ENCODE assay signal across 18 cellular contexts in genomic region chr3:58607816-58608215, GRCh38.
DNase-seq lines count a peak whose midpoint lies in the region; FAIRE-seq lines count a peak whose summit lies in the region.
"Had no signal": no experiment of that assay in that cellular context is flagged by ENCODE, and none has a peak within 500 bp of the region (broad histone marks: within the 10 kb centered on the region; RNA-seq: fewer than 3 reads in every experiment).

No MANE protein-coding gene starts in this region.

- in situ Hi-C loops in ACHN (cut with HindIII; ENCODE audit: low pct_ligation_motif_present, low pct_unique_long_range_greater_than_20kb, low sequenced_read_pairs), result no loop called here

- FAIRE-seq in GM18507 (lab: Jason Lieb, UNC) (peak; percentile 15), RCC 7860 (lab: Jason Lieb, UNC) (peak; percentile 98)

- DNase-seq in ACHN (peak; percentile 68), GM18507 (ENCODE audit: extremely low spot score, insufficient read length, low read depth) (no peak), RCC 7860 (ENCODE audit: low spot score) (peak; percentile 92), iris pigment epithelial cell (ENCODE audit: low read depth) (peak; percentile 56), NOMO-1 (lab: John Stamatoyannopoulos, UW; ENCODE audit: unreplicated experiment in 2 of 2) (no peak), UCSD-AML1 (lab: John Stamatoyannopoulos, UW; ENCODE audit: unreplicated experiment) (no peak)
- DNase-seq in stimulated activated CD4-positive, alpha-beta T cell treated with anti-CD3 and anti-CD28 coated beads, Interleukin-1b, Interleukin-23, amount 100 ng/mL, for 48 hours, result no peak
- DNase-seq: activated CD4-positive, alpha-beta T cell treated with anti-CD3 and anti-CD28 coated beads, Interleukin-2, amount 10 ng/mL, durations not matched to agents 24 days and 14 days; activated naive CD4-positive, alpha-beta T cell; activated T-cell treated with anti-CD3 and anti-CD28 coated beads for 4 hours; H9; heart right ventricle; left ventricle myocardium superior; midbrain; OCI-M1; SIG-M5; stimulated activated CD4-positive, alpha-beta T cell treated with anti-CD3 and anti-CD28 coated beads, Interleukin-15, amount 100 ng/mL, for 24 hours; stimulated activated CD8-positive, alpha-beta memory T cell treated with anti-CD3 and anti-CD28 coated beads, Interleukin-4, amount 100 ng/mL, for 48 hours had no signal

Comparison
In these comparisons a context has a peak if more than half of its experiments do, and no peak if none do; other contexts are left out.
1. DNase-seq: peak in ACHN (single experiment), RCC 7860 (single experiment) and iris pigment epithelial cell (single experiment); none in GM18507 (single experiment), NOMO-1 (0 of 2), UCSD-AML1 (single experiment) and stimulated activated CD4-positive, alpha-beta T cell treated with anti-CD3 and anti-CD28 coated beads, Interleukin-1b, Interleukin-23, amount 100 ng/mL, for 48 hours (single experiment).